ENCODE assay signal across 2 cellular contexts in the genomic region with DNA sequence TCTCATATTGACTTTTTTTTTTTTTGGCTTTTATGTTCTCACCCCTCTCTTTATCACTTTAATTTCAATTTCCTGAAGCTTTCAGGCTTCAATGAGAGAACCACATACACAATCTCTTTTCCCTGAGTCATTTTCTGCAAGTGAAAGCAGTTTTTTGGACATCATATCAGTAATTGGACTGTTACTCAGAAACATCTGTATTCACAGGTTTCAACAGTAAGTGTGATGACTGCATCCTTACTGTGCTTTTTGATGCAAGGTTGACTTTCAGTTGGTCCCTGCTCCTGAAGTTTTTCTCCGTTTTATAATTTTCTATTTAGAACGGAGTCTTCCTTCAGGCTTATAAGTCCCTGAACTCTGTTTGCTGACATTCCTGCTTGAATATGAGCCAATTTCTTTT.
TF ChIP-seq lines count a peak whose summit lies in the region.

No MANE protein-coding gene starts in this region.

TF ChIP-seq in SK-N-SH, 30 proteins besides CTCF, POLR2A, EP300 and RAD21 (continued from another document):
- no peak for TF ChIP-seq REST (IDR thresholded peaks at IDR 0.05; ENCODE audit: low read depth, low read length)
- no peak for TF ChIP-seq TCF12 (IDR thresholded peaks at IDR 0.05)
- no peak for TF ChIP-seq PBX3 (IDR thresholded peaks at IDR 0.05)
- no peak for TF ChIP-seq NRF1 (IDR thresholded peaks at IDR 0.05; ENCODE audit: low read depth, low read length)
- TF ChIP-seq JUND (IDR thresholded peaks at IDR 0.05), result no peak
- TF ChIP-seq USF1 (IDR thresholded peaks at IDR 0.05; ENCODE audit: borderline replicate concordance, low read depth), result no peak
- TF ChIP-seq CHD2 (IDR thresholded peaks at IDR 0.05; ENCODE audit: low read length, partially characterized antibody), result no peak
- no peak for TF ChIP-seq FOSL2 (IDR thresholded peaks at IDR 0.05; ENCODE audit: borderline replicate concordance, low read depth)
- TF ChIP-seq EZH2phosphoT487 (IDR thresholded peaks at IDR 0.05; ENCODE audit: borderline replicate concordance, low read depth), result no peak
- TF ChIP-seq MAX (IDR thresholded peaks at IDR 0.05; ENCODE audit: low read depth), result no peak
- TF ChIP-seq ZBTB33 (IDR thresholded peaks at IDR 0.05; ENCODE audit: borderline replicate concordance, low read depth), result no peak
- no peak for TF ChIP-seq POLR2AphosphoS5 (IDR thresholded peaks at IDR 0.05; ENCODE audit: low read depth, low read length)
- TF ChIP-seq SIN3A (IDR thresholded peaks at IDR 0.05; ENCODE audit: borderline replicate concordance, low read depth, low read length), result no peak

TF ChIP-seq in SK-N-SH treated with all-trans-retinoic acid at 6 μM for 48 hours, 23 proteins besides CTCF, POLR2A, EP300 and RAD21 (continued from another document):
- TF ChIP-seq, protein P1, sequence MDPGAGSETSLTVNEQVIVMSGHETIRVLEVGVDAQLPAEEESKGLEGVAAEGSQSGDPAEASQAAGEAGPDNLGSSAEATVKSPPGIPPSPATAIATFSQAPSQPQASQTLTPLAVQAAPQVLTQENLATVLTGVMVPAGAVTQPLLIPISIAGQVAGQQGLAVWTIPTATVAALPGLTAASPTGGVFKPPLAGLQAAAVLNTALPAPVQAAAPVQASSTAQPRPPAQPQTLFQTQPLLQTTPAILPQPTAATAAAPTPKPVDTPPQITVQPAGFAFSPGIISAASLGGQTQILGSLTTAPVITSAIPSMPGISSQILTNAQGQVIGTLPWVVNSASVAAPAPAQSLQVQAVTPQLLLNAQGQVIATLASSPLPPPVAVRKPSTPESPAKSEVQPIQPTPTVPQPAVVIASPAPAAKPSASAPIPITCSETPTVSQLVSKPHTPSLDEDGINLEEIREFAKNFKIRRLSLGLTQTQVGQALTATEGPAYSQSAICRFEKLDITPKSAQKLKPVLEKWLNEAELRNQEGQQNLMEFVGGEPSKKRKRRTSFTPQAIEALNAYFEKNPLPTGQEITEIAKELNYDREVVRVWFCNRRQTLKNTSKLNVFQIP (CRISPR knock-in tag; IDR thresholded peaks at IDR 0.05; ENCODE audit: borderline replicate concordance, low read depth), result no peak
- no peak for TF ChIP-seq PPARA (CRISPR knock-in tag; IDR thresholded peaks at IDR 0.05; ENCODE audit: borderline replicate concordance)
- TF ChIP-seq ZNF70 (CRISPR knock-in tag; IDR thresholded peaks at IDR 0.05), result no peak
- TF ChIP-seq, protein P2, sequence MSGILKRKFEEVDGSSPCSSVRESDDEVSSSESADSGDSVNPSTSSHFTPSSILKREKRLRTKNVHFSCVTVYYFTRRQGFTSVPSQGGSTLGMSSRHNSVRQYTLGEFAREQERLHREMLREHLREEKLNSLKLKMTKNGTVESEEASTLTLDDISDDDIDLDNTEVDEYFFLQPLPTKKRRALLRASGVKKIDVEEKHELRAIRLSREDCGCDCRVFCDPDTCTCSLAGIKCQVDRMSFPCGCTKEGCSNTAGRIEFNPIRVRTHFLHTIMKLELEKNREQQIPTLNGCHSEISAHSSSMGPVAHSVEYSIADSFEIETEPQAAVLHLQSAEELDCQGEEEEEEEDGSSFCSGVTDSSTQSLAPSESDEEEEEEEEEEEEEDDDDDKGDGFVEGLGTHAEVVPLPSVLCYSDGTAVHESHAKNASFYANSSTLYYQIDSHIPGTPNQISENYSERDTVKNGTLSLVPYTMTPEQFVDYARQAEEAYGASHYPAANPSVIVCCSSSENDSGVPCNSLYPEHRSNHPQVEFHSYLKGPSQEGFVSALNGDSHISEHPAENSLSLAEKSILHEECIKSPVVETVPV (CRISPR knock-in tag; IDR thresholded peaks at IDR 0.05), result no peak
- TF ChIP-seq GLIS3 (CRISPR knock-in tag; IDR thresholded peaks at IDR 0.05), result no peak
- no peak for TF ChIP-seq ZC3H10 (CRISPR knock-in tag; IDR thresholded peaks at IDR 0.05)
- TF ChIP-seq TCF4 (CRISPR knock-in tag; IDR thresholded peaks at IDR 0.05; ENCODE audit: borderline replicate concordance), result no peak
- TF ChIP-seq ZNF8 (CRISPR knock-in tag; IDR thresholded peaks at IDR 0.05), result no peak
- TF ChIP-seq, protein P3, sequence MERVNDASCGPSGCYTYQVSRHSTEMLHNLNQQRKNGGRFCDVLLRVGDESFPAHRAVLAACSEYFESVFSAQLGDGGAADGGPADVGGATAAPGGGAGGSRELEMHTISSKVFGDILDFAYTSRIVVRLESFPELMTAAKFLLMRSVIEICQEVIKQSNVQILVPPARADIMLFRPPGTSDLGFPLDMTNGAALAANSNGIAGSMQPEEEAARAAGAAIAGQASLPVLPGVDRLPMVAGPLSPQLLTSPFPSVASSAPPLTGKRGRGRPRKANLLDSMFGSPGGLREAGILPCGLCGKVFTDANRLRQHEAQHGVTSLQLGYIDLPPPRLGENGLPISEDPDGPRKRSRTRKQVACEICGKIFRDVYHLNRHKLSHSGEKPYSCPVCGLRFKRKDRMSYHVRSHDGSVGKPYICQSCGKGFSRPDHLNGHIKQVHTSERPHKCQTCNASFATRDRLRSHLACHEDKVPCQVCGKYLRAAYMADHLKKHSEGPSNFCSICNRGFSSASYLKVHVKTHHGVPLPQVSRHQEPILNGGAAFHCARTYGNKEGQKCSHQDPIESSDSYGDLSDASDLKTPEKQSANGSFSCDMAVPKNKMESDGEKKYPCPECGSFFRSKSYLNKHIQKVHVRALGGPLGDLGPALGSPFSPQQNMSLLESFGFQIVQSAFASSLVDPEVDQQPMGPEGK (CRISPR knock-in tag; IDR thresholded peaks at IDR 0.05; ENCODE audit: borderline replicate concordance), result no peak
- TF ChIP-seq RARB (CRISPR knock-in tag; IDR thresholded peaks at IDR 0.05), result no peak
- TF ChIP-seq ZFP3 (CRISPR knock-in tag; IDR thresholded peaks at IDR 0.05), result no peak
- TF ChIP-seq ESRRG (CRISPR knock-in tag; IDR thresholded peaks at IDR 0.05), result no peak
- TF ChIP-seq BACH2 (CRISPR knock-in tag; IDR thresholded peaks at IDR 0.05; ENCODE audit: borderline replicate concordance), result no peak
- TF ChIP-seq CREB5 (CRISPR knock-in tag; IDR thresholded peaks at IDR 0.05; ENCODE audit: low read depth), result no peak
